In the genomic region with DNA sequence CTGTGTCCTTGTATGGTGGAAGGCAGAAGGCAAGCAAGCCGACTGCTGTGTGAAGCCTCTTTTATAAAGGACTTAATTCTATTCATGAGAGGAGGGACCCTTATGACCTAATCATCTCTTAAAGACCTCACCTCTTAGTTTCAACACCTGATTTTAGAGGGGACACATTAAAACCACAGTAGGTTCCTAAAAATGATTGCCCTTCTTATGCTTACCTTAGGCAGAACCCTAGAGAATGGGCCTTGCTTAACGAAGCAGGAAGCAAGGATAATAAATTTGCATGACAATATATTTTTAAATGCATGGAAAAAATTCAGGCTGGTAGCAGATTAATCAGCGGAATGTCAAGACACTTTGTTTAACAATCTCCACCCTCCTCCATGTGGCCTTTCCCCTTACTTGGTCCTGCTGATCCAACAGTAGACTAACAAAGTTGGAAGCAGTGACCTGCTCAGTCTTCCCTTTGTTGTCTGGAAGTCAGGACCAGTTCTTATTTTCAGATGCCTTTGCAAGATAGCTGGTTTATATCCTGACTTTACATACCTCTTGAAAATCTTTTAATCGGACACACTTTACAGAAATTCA, we compare ENCODE assay signal across 20 cellular contexts.
A peak's percentile ranks its signal among the peaks of the same experiment; 100 is the strongest.
DNase-seq lines count a peak whose midpoint lies in the region; ATAC-seq and TF ChIP-seq lines count a peak whose summit lies in the region.
"Had no signal": no experiment of that assay in that cellular context is flagged by ENCODE, and none has a peak within 500 bp of the region (broad histone marks: within the 10 kb centered on the region; RNA-seq: fewer than 3 reads in every experiment).

No MANE protein-coding gene starts in this region.

- DNase-seq in left ventricle myocardium superior (no peak), left cardiac atrium (no peak), HAP-1 (ENCODE audit: low spot score in 2 of 2) (peak; percentile 40 to 60), esophagus muscularis mucosa (ENCODE audit: extremely low spot score) (no peak), tibial artery (no peak), head of caudate nucleus (no peak), coronary artery (ENCODE audit: low spot score) (no peak)
- DNase-seq: C1 segment of cervical spinal cord, DMS53, KG1, MG63, NCI-H1092, NCI-H1436 treated with DMSO at 0.1 percent for 48 hours, NCI-H2029, NCI-H345, NCI-H524 treated with DMSO at 0.1 percent for 48 hours, SHP77 had no signal

- no peak for TF ChIP-seq POLR2A in esophagus muscularis mucosa (IDR thresholded peaks at IDR 0.05; ENCODE audit: low read depth)

- TF ChIP-seq CTCF in esophagus muscularis mucosa (IDR thresholded peaks at IDR 0.05) (no peak), tibial artery (IDR thresholded peaks at IDR 0.05) (no peak), coronary artery (IDR thresholded peaks at IDR 0.05) (no peak)

- H3K27ac ChIP-seq in esophagus muscularis mucosa (replicated peaks in 1 of 4) (peak overlapping the region; percentile 48 to 74 (median 64)), tibial artery (peak overlapping the region; percentile 45 to 58), coronary artery (no peak overlapping the region)
- H3K27ac ChIP-seq: SK-N-MC had no signal

- intact Hi-C loops in left ventricle myocardium superior (cut with micrococcal nuclease) (no loop called here), left cardiac atrium (cut with DNase I) (no loop called here), esophagus muscularis mucosa (cut with DNase I) (no loop called here), tibial artery (cut with DNase I; ENCODE audit: low total_unique reads) (no loop called here), head of caudate nucleus (cut with DNase I) (no loop called here)

- H3K36me3 ChIP-seq in HAP-1 (replicated peaks) (no peaks in the 10 kb centered on the region), esophagus muscularis mucosa (no peaks in the 10 kb centered on the region), tibial artery (no peaks in the 10 kb centered on the region)
- H3K36me3 ChIP-seq: MG63 had no signal

- no peak for TF ChIP-seq EP300 in esophagus muscularis mucosa (IDR thresholded peaks at IDR 0.05)

- no peak overlapping the region for H3K4me3 ChIP-seq in HAP-1
- no peak overlapping the region for H3K4me3 ChIP-seq in esophagus muscularis mucosa
- H3K4me3 ChIP-seq in tibial artery = no peak overlapping the region
- no peak overlapping the region for H3K4me3 ChIP-seq in coronary artery
- H3K4me3 ChIP-seq: MG63, SK-N-MC had no signal

- WGBS in esophagus muscularis mucosa = 62% methylated on average over 4 of the region's 4 CpGs

- ATAC-seq in left ventricle myocardium superior (peak; percentile 30), left cardiac atrium (no peak), GM19035 (IDR thresholded peaks at IDR 0.05; ENCODE audit: unreplicated experiment) (no peak)
- ATAC-seq: HepG2 had no signal

- in situ Hi-C loops in HAP-1 (cut with MboI; ENCODE audit: low sequenced_read_pairs) = no loop called here

- no peaks in the 10 kb centered on the region for H3K9me3 ChIP-seq in HAP-1
- H3K9me3 ChIP-seq in esophagus muscularis mucosa = no peaks in the 10 kb centered on the region
- H3K9me3 ChIP-seq in tibial artery = no peaks in the 10 kb centered on the region
- H3K9me3 ChIP-seq: MG63 had no signal

- H3K27me3 ChIP-seq in HAP-1 (ENCODE audit: low read depth) (no peaks in the 10 kb centered on the region), esophagus muscularis mucosa (no peaks in the 10 kb centered on the region), tibial artery (no peaks in the 10 kb centered on the region)
- H3K27me3 ChIP-seq: MG63 had no signal

- H3K4me1 ChIP-seq in HAP-1 = peaks cover 11% of the 10 kb centered on the region
- peaks cover 16 to 51% (median 48%) of the 10 kb centered on the region in 4 donors for H3K4me1 ChIP-seq in esophagus muscularis mucosa
- H3K4me1 ChIP-seq in tibial artery = peaks cover 0 to 33% (median 4%) of the 10 kb centered on the region in 4 donors

Comparison
In these comparisons a context has a peak if more than half of its experiments do, and no peak if none do; other contexts are left out.
1. DNase-seq: peak in HAP-1 (2 of 2); none in left ventricle myocardium superior (single experiment), left cardiac atrium (single experiment), esophagus muscularis mucosa (single experiment), tibial artery (0 of 2), head of caudate nucleus (0 of 42) and coronary artery (single experiment).
2. H3K27ac ChIP-seq: peak in esophagus muscularis mucosa (4 of 4) and tibial artery (2 of 2); none in coronary artery (0 of 2).